ENCODE assay signal across 14 cellular contexts in the genomic region with DNA sequence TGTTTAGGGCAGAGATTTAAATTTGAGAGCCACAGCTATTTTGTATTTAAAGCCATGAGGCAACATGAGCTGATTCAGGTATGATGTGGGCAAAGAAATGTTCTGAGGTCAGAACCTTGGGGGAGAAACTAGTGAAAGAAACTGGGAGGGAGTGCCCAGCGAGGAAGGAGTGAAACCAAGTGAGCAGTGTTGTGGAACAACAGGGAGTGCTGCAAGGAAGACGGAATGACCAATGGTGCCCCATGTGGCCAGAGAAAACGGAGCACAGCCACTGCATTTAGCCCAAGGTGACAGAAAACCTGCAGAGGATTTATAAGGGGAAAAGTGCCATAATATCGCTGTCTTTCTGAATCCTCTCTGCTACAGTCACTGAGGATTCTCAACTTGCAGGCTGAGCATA.
A peak's percentile ranks its signal among the peaks of the same experiment; 100 is the strongest.
DNase-seq lines count a peak whose midpoint lies in the region; ATAC-seq, FAIRE-seq and TF ChIP-seq lines count a peak whose summit lies in the region.
"Had no signal": no experiment of that assay in that cellular context is flagged by ENCODE, and none has a peak within 500 bp of the region (broad histone marks: within the 10 kb centered on the region; RNA-seq: fewer than 3 reads in every experiment).

No MANE protein-coding gene starts in this region.

- H2AFZ ChIP-seq in neural cell (ENCODE audit: low read depth, low read length), result no peak overlapping the region

- H3K27me3 Mint-ChIP-seq in chondrocyte (ENCODE audit: low read depth) (peaks cover 7% of the 10 kb centered on the region), natural killer cell (ENCODE audit: low read depth in 2 of 2) (no peaks in the 10 kb centered on the region)
- H3K27me3 Mint-ChIP-seq: activated CD4-positive, alpha-beta T cell treated with anti-CD3 and anti-CD28 coated beads, Interleukin-2, amount 10 ng/mL, durations not matched to agents 24 days and 14 days; stimulated activated naive CD8-positive, alpha-beta T cell treated with anti-CD3 and anti-CD28 coated beads, Interleukin-15, Interleukin-2, amounts not matched to agents 100 ng/mL and 50 ng/mL, for 24 hours had no signal

- H3K4me3 ChIP-seq in neural cell (ENCODE audit: low read length), result no peak overlapping the region
- H3K4me3 ChIP-seq: BLaER1 treated with 17β-estradiol and CSF1 and Interleukin-3, amounts not matched to agents 10 nM and 100 nM had no signal

- no peaks in the 10 kb centered on the region for H3K36me3 Mint-ChIP-seq in chondrocyte (ENCODE audit: low read depth)
- H3K36me3 Mint-ChIP-seq in natural killer cell, result no peaks in the 10 kb centered on the region

- no peak for TF ChIP-seq RAD21 in neural cell (conservative IDR thresholded peaks at IDR 0.05)

- no peak overlapping the region for H3K27ac Mint-ChIP-seq in chondrocyte (ENCODE audit: unreplicated experiment)
- H3K27ac Mint-ChIP-seq in natural killer cell, result no peak overlapping the region
- H3K27ac Mint-ChIP-seq: activated CD4-positive, alpha-beta T cell treated with anti-CD3 and anti-CD28 coated beads, Interleukin-2, amount 10 ng/mL, durations not matched to agents 24 days and 14 days; stimulated activated naive CD8-positive, alpha-beta T cell treated with anti-CD3 and anti-CD28 coated beads, Interleukin-15, Interleukin-2, amounts not matched to agents 100 ng/mL and 50 ng/mL, for 24 hours had no signal

- H3K4me1 Mint-ChIP-seq in chondrocyte (ENCODE audit: low read depth) (peaks cover 3% of the 10 kb centered on the region), natural killer cell (no peaks in the 10 kb centered on the region)
- H3K4me1 Mint-ChIP-seq: activated CD4-positive, alpha-beta T cell treated with anti-CD3 and anti-CD28 coated beads, Interleukin-2, amount 10 ng/mL, durations not matched to agents 24 days and 14 days had no signal

- H3K27ac ChIP-seq in neural cell (ENCODE audit: low read length), result no peak overlapping the region
- H3K27ac ChIP-seq: BLaER1 treated with 17β-estradiol and CSF1 and Interleukin-3, amounts not matched to agents 10 nM and 100 nM had no signal

- no peaks in the 10 kb centered on the region for H3K9me3 ChIP-seq in neural cell (ENCODE audit: low read length)
- H3K9me3 ChIP-seq: BLaER1 treated with 17β-estradiol and CSF1 and Interleukin-3, amounts not matched to agents 10 nM and 100 nM had no signal

- no peaks in the 10 kb centered on the region for H3K79me2 ChIP-seq in neural cell (replicated peaks; ENCODE audit: insufficient read depth, low read length)

- H3K9me3 Mint-ChIP-seq in chondrocyte (ENCODE audit: low read depth) (no peaks in the 10 kb centered on the region), natural killer cell (peaks cover 3 to 11% of the 10 kb centered on the region in 2 donors)

- no peaks in the 10 kb centered on the region for H3K36me3 ChIP-seq in neural cell (ENCODE audit: insufficient read depth, low read length)
- H3K36me3 ChIP-seq: BLaER1 treated with 17β-estradiol and CSF1 and Interleukin-3, amounts not matched to agents 10 nM and 100 nM had no signal

- no peak for DNase-seq in D721Med (ENCODE audit: insufficient read length, low spot score)
- peak; percentile 3 for DNase-seq in HK-2 (ENCODE audit: unreplicated experiment)
- DNase-seq in chondrocyte (ENCODE audit: low spot score), result no peak
- no peak for DNase-seq in natural killer cell
- DNase-seq in activated CD4-positive, alpha-beta T cell treated with anti-CD3 and anti-CD28 coated beads, Interleukin-2, amount 50 U/mL, for 48 hours, result no peak
- DNase-seq in frontal cortex (ENCODE audit: low spot score in 2 of 2), result no peak
- DNase-seq: activated CD4-positive, alpha-beta T cell treated with anti-CD3 and anti-CD28 coated beads, Interleukin-2, amount 10 ng/mL, durations not matched to agents 24 days and 14 days; GDM1 had no signal

- no peaks in the 10 kb centered on the region for H3K27me3 ChIP-seq in neural cell (ENCODE audit: insufficient read depth, low read depth, low read length)
- H3K27me3 ChIP-seq: BLaER1 treated with 17β-estradiol and CSF1 and Interleukin-3, amounts not matched to agents 10 nM and 100 nM had no signal

- H3K9me2 ChIP-seq in neural cell (ENCODE audit: insufficient read depth, low read length), result no peaks in the 10 kb centered on the region

- no peak for ATAC-seq in natural killer cell
- no peak for ATAC-seq in GM21723 (IDR thresholded peaks at IDR 0.05; ENCODE audit: unreplicated experiment)
- ATAC-seq: sciatic nerve had no signal

- no peak overlapping the region for H3K4me3 Mint-ChIP-seq in chondrocyte (ENCODE audit: unreplicated experiment)
- no peak overlapping the region for H3K4me3 Mint-ChIP-seq in natural killer cell
- H3K4me3 Mint-ChIP-seq: activated CD4-positive, alpha-beta T cell treated with anti-CD3 and anti-CD28 coated beads, Interleukin-2, amount 10 ng/mL, durations not matched to agents 24 days and 14 days; stimulated activated naive CD8-positive, alpha-beta T cell treated with anti-CD3 and anti-CD28 coated beads, Interleukin-15, Interleukin-2, amounts not matched to agents 100 ng/mL and 50 ng/mL, for 24 hours had no signal

- no peak overlapping the region for H3K9ac ChIP-seq in neural cell (ENCODE audit: low read length)
- H3K9ac ChIP-seq: BLaER1 treated with 17β-estradiol and CSF1 and Interleukin-3, amounts not matched to agents 10 nM and 100 nM had no signal

- TF ChIP-seq EP300 in neural cell (conservative IDR thresholded peaks at IDR 0.05; ENCODE audit: poor library complexity, severe bottlenecking), result no peak

- no peak overlapping the region for H3K4me2 ChIP-seq in neural cell (ENCODE audit: low read length)
- H3K4me2 ChIP-seq: BLaER1 treated with 17β-estradiol and CSF1 and Interleukin-3, amounts not matched to agents 10 nM and 100 nM had no signal

- no peaks in the 10 kb centered on the region for H3F3A ChIP-seq in neural cell (ENCODE audit: insufficient read depth, low read length, poor library complexity, severe bottlenecking)

- TF ChIP-seq CTCF in D721Med (IDR thresholded peaks at IDR 0.05; ENCODE audit: insufficient read depth, missing control alignments), result peak; percentile 16
- TF ChIP-seq CTCF in chondrocyte (IDR thresholded peaks at IDR 0.05), result peak; percentile 38
- TF ChIP-seq CTCF in neural cell (IDR thresholded peaks at IDR 0.05; ENCODE audit: poor library complexity, severe bottlenecking), result peak; percentile 32
- TF ChIP-seq CTCF in natural killer cell (IDR thresholded peaks at IDR 0.05), result no peak

- FAIRE-seq in D721Med (lab: Jason Lieb, UNC) (no peak), frontal cortex (lab: Jason Lieb, UNC) (no peak)
- FAIRE-seq: RCC 7860 had no signal

- intact Hi-C loops in natural killer cell (cut with micrococcal nuclease), result no loop called here

- no peaks in the 10 kb centered on the region for H4K20me1 ChIP-seq in neural cell (ENCODE audit: insufficient read depth)
- H4K20me1 ChIP-seq: BLaER1 treated with 17β-estradiol and CSF1 and Interleukin-3, amounts not matched to agents 10 nM and 100 nM had no signal

TF ChIP-seq in neural cell, 6 proteins besides CTCF, POLR2A, EP300 and RAD21:
- TF ChIP-seq SMC3 (conservative IDR thresholded peaks at IDR 0.05; ENCODE audit: poor library complexity) (no peak), POLR2AphosphoS5 (IDR thresholded peaks at IDR 0.05) (no peak), MXI1 (conservative IDR thresholded peaks at IDR 0.05; ENCODE audit: poor library complexity, severe bottlenecking) (no peak), REST (IDR thresholded peaks at IDR 0.05; ENCODE audit: borderline replicate concordance) (no peak), EZH2 (IDR thresholded peaks at IDR 0.05; ENCODE audit: borderline replicate concordance, insufficient read depth, low read length, poor library complexity, severe bottlenecking) (no peak)
